1 cellular context compared by ENCODE assay signal in the genomic region with DNA sequence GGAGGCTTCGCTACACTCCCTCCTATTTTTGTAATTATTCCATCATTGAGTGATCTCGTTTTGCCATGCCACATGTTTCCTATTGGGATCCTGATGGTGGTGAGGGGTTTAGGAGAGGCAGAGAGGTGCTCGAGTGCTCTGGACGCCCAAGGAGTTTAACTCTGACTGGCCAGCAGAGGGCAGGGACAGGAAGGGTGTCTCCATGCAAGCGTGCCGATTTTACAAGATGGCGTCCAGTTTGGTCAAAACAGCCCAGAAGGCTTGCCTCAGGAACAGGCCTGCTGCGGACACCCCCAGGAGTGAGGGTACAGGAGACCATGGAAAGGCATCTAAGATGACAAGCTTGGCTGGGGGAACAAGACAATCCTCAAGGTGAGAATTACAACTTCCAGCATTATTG.
TF ChIP-seq lines count a peak whose summit lies in the region.

No MANE protein-coding gene starts in this region.

TF ChIP-seq in HepG2, 621 proteins besides CTCF, POLR2A, EP300 and RAD21:
- no peak for TF ChIP-seq MAF1 (CRISPR knock-in tag; IDR thresholded peaks at IDR 0.05; ENCODE audit: borderline replicate concordance)
- no peak for TF ChIP-seq ZNF430 (CRISPR knock-in tag; IDR thresholded peaks at IDR 0.05)
- peak; percentile 39 for TF ChIP-seq YY1 (IDR thresholded peaks at IDR 0.05; ENCODE audit: insufficient read depth, insufficient replicate concordance, low read depth, low read length)
